In genomic region chr21:34112316-34113033, GRCh38 we compare ENCODE assay signal across 2 cellular contexts.
TF ChIP-seq lines count a peak whose summit lies in the region.

No MANE protein-coding gene starts in this region.

TF ChIP-seq in IMR-90, 13 proteins besides CTCF, POLR2A, EP300 and RAD21:
- TF ChIP-seq FOS (IDR thresholded peaks at IDR 0.05; ENCODE audit: low read depth, low read length) (no peak), MAZ (IDR thresholded peaks at IDR 0.05; ENCODE audit: borderline replicate concordance, low read depth, low read length) (no peak), BHLHE40 (IDR thresholded peaks at IDR 0.05; ENCODE audit: low read depth, low read length) (no peak), MAFK (IDR thresholded peaks at IDR 0.05; ENCODE audit: low read depth, low read length) (no peak), CEBPB (IDR thresholded peaks at IDR 0.05; ENCODE audit: low read depth, low read length) (peak; percentile 32; the same call in 1 of the 2 replicates)
- TF ChIP-seq, protein P1, sequence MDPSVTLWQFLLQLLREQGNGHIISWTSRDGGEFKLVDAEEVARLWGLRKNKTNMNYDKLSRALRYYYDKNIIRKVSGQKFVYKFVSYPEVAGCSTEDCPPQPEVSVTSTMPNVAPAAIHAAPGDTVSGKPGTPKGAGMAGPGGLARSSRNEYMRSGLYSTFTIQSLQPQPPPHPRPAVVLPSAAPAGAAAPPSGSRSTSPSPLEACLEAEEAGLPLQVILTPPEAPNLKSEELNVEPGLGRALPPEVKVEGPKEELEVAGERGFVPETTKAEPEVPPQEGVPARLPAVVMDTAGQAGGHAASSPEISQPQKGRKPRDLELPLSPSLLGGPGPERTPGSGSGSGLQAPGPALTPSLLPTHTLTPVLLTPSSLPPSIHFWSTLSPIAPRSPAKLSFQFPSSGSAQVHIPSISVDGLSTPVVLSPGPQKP (IDR thresholded peaks at IDR 0.05; ENCODE audit: borderline replicate concordance, low read depth, low read length), result no peak
- TF ChIP-seq, protein P2, sequence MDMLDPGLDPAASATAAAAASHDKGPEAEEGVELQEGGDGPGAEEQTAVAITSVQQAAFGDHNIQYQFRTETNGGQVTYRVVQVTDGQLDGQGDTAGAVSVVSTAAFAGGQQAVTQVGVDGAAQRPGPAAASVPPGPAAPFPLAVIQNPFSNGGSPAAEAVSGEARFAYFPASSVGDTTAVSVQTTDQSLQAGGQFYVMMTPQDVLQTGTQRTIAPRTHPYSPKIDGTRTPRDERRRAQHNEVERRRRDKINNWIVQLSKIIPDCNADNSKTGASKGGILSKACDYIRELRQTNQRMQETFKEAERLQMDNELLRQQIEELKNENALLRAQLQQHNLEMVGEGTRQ (IDR thresholded peaks at IDR 0.05; ENCODE audit: low read depth, low read length), result no peak

TF ChIP-seq in K562, 482 proteins besides CTCF, POLR2A, EP300 and RAD21:
- TF ChIP-seq, protein P3, sequence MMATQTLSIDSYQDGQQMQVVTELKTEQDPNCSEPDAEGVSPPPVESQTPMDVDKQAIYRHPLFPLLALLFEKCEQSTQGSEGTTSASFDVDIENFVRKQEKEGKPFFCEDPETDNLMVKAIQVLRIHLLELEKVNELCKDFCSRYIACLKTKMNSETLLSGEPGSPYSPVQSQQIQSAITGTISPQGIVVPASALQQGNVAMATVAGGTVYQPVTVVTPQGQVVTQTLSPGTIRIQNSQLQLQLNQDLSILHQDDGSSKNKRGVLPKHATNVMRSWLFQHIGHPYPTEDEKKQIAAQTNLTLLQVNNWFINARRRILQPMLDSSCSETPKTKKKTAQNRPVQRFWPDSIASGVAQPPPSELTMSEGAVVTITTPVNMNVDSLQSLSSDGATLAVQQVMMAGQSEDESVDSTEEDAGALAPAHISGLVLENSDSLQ (IDR thresholded peaks at IDR 0.05), result peak; percentile 20; the same call in 1 of the 2 replicates
- TF ChIP-seq CEBPB (tag; IDR thresholded peaks at IDR 0.05), result peak; percentile 75
- TF ChIP-seq, protein P4, sequence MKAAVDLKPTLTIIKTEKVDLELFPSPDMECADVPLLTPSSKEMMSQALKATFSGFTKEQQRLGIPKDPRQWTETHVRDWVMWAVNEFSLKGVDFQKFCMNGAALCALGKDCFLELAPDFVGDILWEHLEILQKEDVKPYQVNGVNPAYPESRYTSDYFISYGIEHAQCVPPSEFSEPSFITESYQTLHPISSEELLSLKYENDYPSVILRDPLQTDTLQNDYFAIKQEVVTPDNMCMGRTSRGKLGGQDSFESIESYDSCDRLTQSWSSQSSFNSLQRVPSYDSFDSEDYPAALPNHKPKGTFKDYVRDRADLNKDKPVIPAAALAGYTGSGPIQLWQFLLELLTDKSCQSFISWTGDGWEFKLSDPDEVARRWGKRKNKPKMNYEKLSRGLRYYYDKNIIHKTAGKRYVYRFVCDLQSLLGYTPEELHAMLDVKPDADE (conservative IDR thresholded peaks at IDR 0.05; ENCODE audit: control insufficient read depth, low read depth, low read length), result no peak
